ENCODE assay signal across 7 cellular contexts in genomic region chr17:48728232-48729231, GRCh38. TPM values are rescaled to one million over a fixed set of nuclear protein-coding genes. Genes with fewer than 3 reads are reported as not detected.
A peak's percentile ranks its signal among the peaks of the same experiment; 100 is the strongest.
DNase-seq lines count a peak whose midpoint lies in the region; ATAC-seq, FAIRE-seq and TF ChIP-seq lines count a peak whose summit lies in the region.

HOXB13 (minus strand) TSS chr17:48728750; CDS start chr17:48728593, 157 bp downstream.

- H3K36me3 ChIP-seq in mesodermal cell (ENCODE audit: control insufficient read depth, insufficient read depth, low read length) (no peaks in the 10 kb centered on the region), upper lobe of right lung (no peaks in the 10 kb centered on the region)

- ATAC-seq in upper lobe of right lung: no peak

- TF ChIP-seq CTCF in upper lobe of right lung (IDR thresholded peaks at IDR 0.05): no peak

- H3K27ac ChIP-seq in mesodermal cell (ENCODE audit: low read depth, low read length, severe bottlenecking): no peak within 1 kb of the TSS
- no peak within 1 kb of the TSS for H3K27ac ChIP-seq in upper lobe of right lung

- intact Hi-C loops in upper lobe of right lung (cut with DNase I): no loop called here
- intact Hi-C loops in head of caudate nucleus (cut with DNase I): no loop called here

- no peak for TF ChIP-seq POLR2A in H54 (IDR thresholded peaks at IDR 0.05; ENCODE audit: low read depth, low read length)

- WGBS in mesodermal cell (ENCODE audit: insufficient coverage in 2 of 2), 2 experiments: 7% methylated on average over 41 to 42 of the region's 55 CpGs

- H3K4me3 ChIP-seq in mesodermal cell (ENCODE audit: extremely low read depth, insufficient read depth, low read length, poor library complexity, severe bottlenecking) (peak within 1 kb of the TSS; percentile 36), upper lobe of right lung (no peak within 1 kb of the TSS)

- no peak for FAIRE-seq in H54 (lab: Jason Lieb, UNC)

- H3K9me3 ChIP-seq in mesodermal cell (ENCODE audit: control insufficient read depth, low read length): no peaks in the 10 kb centered on the region
- no peaks in the 10 kb centered on the region for H3K9me3 ChIP-seq in upper lobe of right lung

- DNase-seq in H54 (ENCODE audit: insufficient read length, low spot score): peak; percentile 85
- peak; percentile 20 for DNase-seq in NCI-H524 treated with DMSO at 0.1 percent for 48 hours (lab: John Stamatoyannopoulos, UW)
- peak; percentile 16 for DNase-seq in amniotic epithelial cell (ENCODE audit: low read depth)
- DNase-seq in upper lobe of right lung: no peak
- DNase-seq in head of caudate nucleus: no peak
- no peak for DNase-seq in superior temporal gyrus (ENCODE audit: extremely low spot score)

- peaks cover 99% of the 10 kb centered on the region for H3K27me3 ChIP-seq in upper lobe of right lung

- H3K4me1 ChIP-seq in mesodermal cell (ENCODE audit: control insufficient read depth, insufficient read depth, low read length, poor library complexity, severe bottlenecking): peaks cover 17% of the 10 kb centered on the region
- peaks cover 21% of the 10 kb centered on the region for H3K4me1 ChIP-seq in upper lobe of right lung

RNA-seq across cellular contexts. Expression of gene HOXB13, which starts in this region (rescaled TPM):
- polyA plus RNA-seq in mesodermal cell (2013, experiment 1 of 2): 0.59 TPM
- 0.76 TPM for polyA plus RNA-seq in mesodermal cell (2013, experiment 2 of 2)
- not detected for total RNA-seq in upper lobe of right lung

Comparison
In these comparisons a context has a peak if more than half of its experiments do, and no peak if none do; other contexts are left out.
1. DNase-seq: peak in H54 (single experiment), NCI-H524 treated with DMSO at 0.1 percent for 48 hours (single experiment) and amniotic epithelial cell (single experiment); none in upper lobe of right lung (single experiment), head of caudate nucleus (0 of 42) and superior temporal gyrus (single experiment).